ENCODE assay signal across 8 cellular contexts in genomic region chr5:123422433-123423277, GRCh38. TPM values are rescaled to one million over a fixed set of nuclear protein-coding genes. Genes with fewer than 3 reads are reported as not detected.
DNase-seq lines count a peak whose midpoint lies in the region; ATAC-seq and TF ChIP-seq lines count a peak whose summit lies in the region.

No MANE protein-coding gene starts in this region.

- no peak for TF ChIP-seq CTCF in epithelial cell of esophagus (IDR thresholded peaks at IDR 0.05; ENCODE audit: insufficient read depth, low read depth, low read length, missing control alignments)
- TF ChIP-seq CTCF in uterus (IDR thresholded peaks at IDR 0.05), result no peak

- H3K9me3 ChIP-seq in SJSA1 (replicated peaks), result no peaks in the 10 kb centered on the region
- H3K9me3 ChIP-seq in mesodermal cell (ENCODE audit: control insufficient read depth, low read length), result no peaks in the 10 kb centered on the region
- H3K9me3 ChIP-seq in uterus, result no peaks in the 10 kb centered on the region

- DNase-seq in DMS 273 (lab: John Stamatoyannopoulos, UW; ENCODE audit: unreplicated experiment) (peak; percentile 65), SJSA1 (ENCODE audit: low read depth in 1 of 2, low spot score in 2 of 2) (peak in 1 of 2 experiments; percentile 48), epithelial cell of esophagus (ENCODE audit: low read depth) (peak; percentile 35), uterus (no peak), NK-92 (lab: John Stamatoyannopoulos, UW; ENCODE audit: unreplicated experiment) (no peak)

- H3K36me3 ChIP-seq in SJSA1 (peaks cover 10% of the 10 kb centered on the region), mesodermal cell (ENCODE audit: control insufficient read depth, insufficient read depth, low read length) (peaks cover 10% of the 10 kb centered on the region), uterus (no peaks in the 10 kb centered on the region)

- H3K27me3 ChIP-seq in SJSA1 (replicated peaks) (no peaks in the 10 kb centered on the region), uterus (no peaks in the 10 kb centered on the region)

- intact Hi-C loops in uterus (cut with DNase I; ENCODE audit: low total_unique reads), result no loop called here

- H3K4me1 ChIP-seq in SJSA1 (replicated peaks) (peaks cover 6% of the 10 kb centered on the region), mesodermal cell (ENCODE audit: control insufficient read depth, insufficient read depth, low read length, poor library complexity, severe bottlenecking) (no peaks in the 10 kb centered on the region), uterus (no peaks in the 10 kb centered on the region)

- TF ChIP-seq POLR2A in uterus (IDR thresholded peaks at IDR 0.05), result no peak

- WGBS in mesodermal cell (ENCODE audit: insufficient coverage in 2 of 2), 2 experiments, result 0 to 1% methylated on average over 38 to 43 of the region's 45 CpGs

- ATAC-seq in GM19351 (IDR thresholded peaks at IDR 0.05; ENCODE audit: unreplicated experiment), result peak; percentile 22
- peak; percentile 9 for ATAC-seq in HG03342 (IDR thresholded peaks at IDR 0.05; ENCODE audit: unreplicated experiment)

- H3K27ac ChIP-seq in SJSA1 (peak overlapping the region; percentile 62), mesodermal cell (ENCODE audit: low read depth, low read length, severe bottlenecking) (peak overlapping the region; percentile 77), uterus (peak overlapping the region; percentile 86 to 87)

- H3K4me3 ChIP-seq in SJSA1 (peak overlapping the region; percentile 65), epithelial cell of esophagus (ENCODE audit: low read length) (peak overlapping the region; percentile 89), mesodermal cell (ENCODE audit: extremely low read depth, insufficient read depth, low read length, poor library complexity, severe bottlenecking) (peak overlapping the region; percentile 76), uterus (peak overlapping the region; percentile 72 to 96)

RNA-seq across cellular contexts. Expression of gene CEP120, which starts 0.5 kb away (rescaled TPM):
- total RNA-seq in SJSA1 (2014; rRNA removed; shearing (Covaris generic)), result 27.2 and 36.7 TPM in 2 replicates
- polyA plus RNA-seq in mesodermal cell (2013, experiment 1 of 2), result 19.2 TPM
- polyA plus RNA-seq in mesodermal cell (2013, experiment 2 of 2), result 21.2 TPM
- total RNA-seq in uterus, result 10 to 100 TPM; 18.2 to 55.8 (median 41.0) TPM

Comparison
In these comparisons a context has a peak if more than half of its experiments do, and no peak if none do; other contexts are left out.
1. DNase-seq: peak in DMS 273 (single experiment) and epithelial cell of esophagus (single experiment); none in uterus (0 of 2) and NK-92 (single experiment).
2. Peak in every context shown above with its lines, with median percentiles within 50 percentile points of each other: H3K27ac ChIP-seq and H3K4me3 ChIP-seq.